ENCODE assay signal across 15 cellular contexts in the genomic region with DNA sequence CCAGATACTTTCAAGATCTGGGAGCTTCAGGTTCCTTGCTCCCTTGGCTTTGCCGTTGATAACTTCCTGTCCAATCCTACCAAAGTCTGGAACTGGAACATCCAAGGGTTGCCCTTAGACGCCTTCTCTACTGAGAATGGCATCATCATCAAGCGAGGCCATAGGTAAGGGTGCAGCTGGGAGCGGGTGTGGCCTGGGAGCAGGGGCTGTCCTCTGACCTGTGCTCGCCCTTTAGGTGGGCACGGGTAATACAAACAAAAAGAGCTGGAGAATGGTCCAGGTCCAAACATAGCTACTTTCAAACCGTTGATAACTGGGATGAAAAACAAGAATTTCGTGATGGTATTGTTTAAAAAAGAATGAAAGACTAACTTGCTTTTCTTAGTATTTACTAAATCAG. TPM values are rescaled to one million over a fixed set of nuclear protein-coding genes. Genes with fewer than 3 reads are reported as not detected.
A peak's percentile ranks its signal among the peaks of the same experiment; 100 is the strongest.
DNase-seq lines count a peak whose midpoint lies in the region; ATAC-seq and TF ChIP-seq lines count a peak whose summit lies in the region.
"Had no signal": no experiment of that assay in that cellular context is flagged by ENCODE, and none has a peak within 500 bp of the region (broad histone marks: within the 10 kb centered on the region; RNA-seq: fewer than 3 reads in every experiment).

No MANE protein-coding gene starts in this region.

- no peak for TF ChIP-seq EP300 in SK-N-SH (IDR thresholded peaks at IDR 0.05; ENCODE audit: borderline replicate concordance in 1 of 2, low read depth in 1 of 2, low read length in 1 of 2)

- H3K27me3 Mint-ChIP-seq in endothelial cell (ENCODE audit: unreplicated experiment) = no peaks in the 10 kb centered on the region
- H3K27me3 Mint-ChIP-seq: central memory CD8-positive, alpha-beta T cell had no signal

- no peak overlapping the region for H3K27ac Mint-ChIP-seq in endothelial cell (ENCODE audit: unreplicated experiment)

- H3K9me3 Mint-ChIP-seq in endothelial cell (ENCODE audit: unreplicated experiment) = no peaks in the 10 kb centered on the region
- H3K9me3 Mint-ChIP-seq: central memory CD8-positive, alpha-beta T cell had no signal

- no peak overlapping the region for H3K4me3 ChIP-seq in SK-N-SH (ENCODE audit: low read depth in 2 of 2, low read length in 1 of 2)
- H3K4me3 ChIP-seq: gastroesophageal sphincter had no signal

- CTCF ChIA-PET in SK-N-SH (lab: Yijun Ruan, JAX) (interaction anchor here (1.0 to 1.1 kb wide), 2 partner anchors 21 to 1191 kb away, joined by 3 read pairs; no protein-coding TSS in a partner anchor), HEK293T (lab: Yijun Ruan, JAX) (no interaction called here)

- H2AFZ ChIP-seq in SK-N-SH (ENCODE audit: low read depth) = no peak overlapping the region

- no peak overlapping the region for H3K4me2 ChIP-seq in SK-N-SH

- no peaks in the 10 kb centered on the region for H3K9me3 ChIP-seq in SK-N-SH
- H3K9me3 ChIP-seq: Caco-2, gastroesophageal sphincter had no signal

- no peaks in the 10 kb centered on the region for H3K79me2 ChIP-seq in SK-N-SH (ENCODE audit: insufficient read depth)

- no peaks in the 10 kb centered on the region for H3K9me2 ChIP-seq in SK-N-SH

- peaks cover 0 to 4% of the 10 kb centered on the region in 2 experiments; a peak in 3 of 4 replicates for H3K4me1 ChIP-seq in SK-N-SH (ENCODE audit: control insufficient read depth in 1 of 2, insufficient read depth in 2 of 2, low read depth in 1 of 2, low read length in 1 of 2)
- H3K4me1 ChIP-seq: Caco-2, gastroesophageal sphincter had no signal

- no peaks in the 10 kb centered on the region for H4K20me1 ChIP-seq in SK-N-SH (ENCODE audit: insufficient read depth)

- ATAC-seq in SK-N-SH treated with all-trans-retinoic acid at 6 μM for 48 hours = no peak
- no peak for ATAC-seq in HG02623 (IDR thresholded peaks at IDR 0.05; ENCODE audit: unreplicated experiment)
- ATAC-seq: gastroesophageal sphincter; stimulated activated naive CD8-positive, alpha-beta T cell treated with anti-CD3 and anti-CD28 coated beads, Interleukin-15, Interleukin-2, amounts not matched to agents 100 U/mL and 50 U/mL, for 24 hours had no signal

- H3K4me3 Mint-ChIP-seq in endothelial cell (ENCODE audit: unreplicated experiment) = no peak overlapping the region
- H3K4me3 Mint-ChIP-seq: central memory CD8-positive, alpha-beta T cell had no signal

- H3K27me3 ChIP-seq in SK-N-SH (ENCODE audit: insufficient read depth) = no peaks in the 10 kb centered on the region
- H3K27me3 ChIP-seq: gastroesophageal sphincter had no signal

- POLR2A ChIA-PET in SK-N-SH (lab: Yijun Ruan, JAX) = no interaction called here
- POLR2A ChIA-PET in HEK293T (lab: Yijun Ruan, JAX) = no interaction called here

- TF ChIP-seq CTCF in SK-N-SH (IDR thresholded peaks at IDR 0.05) = peak; percentile 15; the same call in 1 of the 2 replicates
- TF ChIP-seq CTCF in endothelial cell (IDR thresholded peaks at IDR 0.05; ENCODE audit: unreplicated experiment) = no peak

- no peak for DNase-seq in SK-N-SH
- peak; percentile 22 for DNase-seq in HEK293T (ENCODE audit: extremely low spot score)
- peak; percentile 21 for DNase-seq in RPMI8226
- DNase-seq in iPS-NIHi7 (ENCODE audit: extremely low spot score) = peak; percentile 62
- no peak for DNase-seq in activated gamma-delta T cell (lab: John Stamatoyannopoulos, UW)
- no peak for DNase-seq in endothelial cell (ENCODE audit: low spot score)
- DNase-seq: Caco-2; NCI-H1048; stimulated activated naive CD8-positive, alpha-beta T cell treated with anti-CD3 and anti-CD28 coated beads, Interleukin-15, Interleukin-2, amounts not matched to agents 100 U/mL and 50 U/mL, for 24 hours had no signal

- WGBS in SK-N-SH (ENCODE audit: low lambda C conversion rate) = 64% methylated on average over 7 of the region's 8 CpGs

- H3K36me3 Mint-ChIP-seq in endothelial cell (ENCODE audit: low read depth, unreplicated experiment) = no peaks in the 10 kb centered on the region

- no peak overlapping the region for H3K27ac ChIP-seq in SK-N-SH (ENCODE audit: low read depth in 2 of 2, low read length in 1 of 2)
- H3K27ac ChIP-seq: gastroesophageal sphincter had no signal

- H3F3A ChIP-seq in SK-N-SH (replicated peaks; ENCODE audit: insufficient read depth) = no peaks in the 10 kb centered on the region

- peaks cover 8% of the 10 kb centered on the region for H3K4me1 Mint-ChIP-seq in endothelial cell (ENCODE audit: unreplicated experiment)

- no peaks in the 10 kb centered on the region for H3K36me3 ChIP-seq in SK-N-SH (replicated peaks in 1 of 2; ENCODE audit: control insufficient read depth in 1 of 2, insufficient read depth in 2 of 2, low read length in 1 of 2)
- H3K36me3 ChIP-seq: gastroesophageal sphincter had no signal

- H3K9ac ChIP-seq in SK-N-SH = no peak overlapping the region

- TF ChIP-seq RAD21 in SK-N-SH (IDR thresholded peaks at IDR 0.05; ENCODE audit: low read length) = no peak

TF ChIP-seq in SK-N-SH, 30 proteins besides CTCF, POLR2A, EP300 and RAD21 (continues in another document):
- no peak for TF ChIP-seq GATA2 (CRISPR knock-in tag; IDR thresholded peaks at IDR 0.05)

TF ChIP-seq in SK-N-SH treated with all-trans-retinoic acid at 6 μM for 48 hours, 23 proteins besides CTCF, POLR2A, EP300 and RAD21 (continues in another document):
- TF ChIP-seq ISL1 (CRISPR knock-in tag; IDR thresholded peaks at IDR 0.05) (no peak), ZFP30 (CRISPR knock-in tag; IDR thresholded peaks at IDR 0.05) (no peak), ZNF70 (CRISPR knock-in tag; IDR thresholded peaks at IDR 0.05) (no peak), SNAI2 (CRISPR knock-in tag; IDR thresholded peaks at IDR 0.05) (no peak), OSR1 (CRISPR knock-in tag; IDR thresholded peaks at IDR 0.05) (no peak)
- TF ChIP-seq, protein P1, sequence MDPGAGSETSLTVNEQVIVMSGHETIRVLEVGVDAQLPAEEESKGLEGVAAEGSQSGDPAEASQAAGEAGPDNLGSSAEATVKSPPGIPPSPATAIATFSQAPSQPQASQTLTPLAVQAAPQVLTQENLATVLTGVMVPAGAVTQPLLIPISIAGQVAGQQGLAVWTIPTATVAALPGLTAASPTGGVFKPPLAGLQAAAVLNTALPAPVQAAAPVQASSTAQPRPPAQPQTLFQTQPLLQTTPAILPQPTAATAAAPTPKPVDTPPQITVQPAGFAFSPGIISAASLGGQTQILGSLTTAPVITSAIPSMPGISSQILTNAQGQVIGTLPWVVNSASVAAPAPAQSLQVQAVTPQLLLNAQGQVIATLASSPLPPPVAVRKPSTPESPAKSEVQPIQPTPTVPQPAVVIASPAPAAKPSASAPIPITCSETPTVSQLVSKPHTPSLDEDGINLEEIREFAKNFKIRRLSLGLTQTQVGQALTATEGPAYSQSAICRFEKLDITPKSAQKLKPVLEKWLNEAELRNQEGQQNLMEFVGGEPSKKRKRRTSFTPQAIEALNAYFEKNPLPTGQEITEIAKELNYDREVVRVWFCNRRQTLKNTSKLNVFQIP (CRISPR knock-in tag; IDR thresholded peaks at IDR 0.05; ENCODE audit: borderline replicate concordance, low read depth) = no peak

TF ChIP-seq in HEK293T, 16 proteins besides CTCF, POLR2A, EP300 and RAD21:
- no peak for TF ChIP-seq BHLHE40 (IDR thresholded peaks at IDR 0.05; ENCODE audit: borderline replicate concordance)
- TF ChIP-seq ARNT (IDR thresholded peaks at IDR 0.05) = no peak

RNA-seq across cellular contexts. Expression of a gene that starts 25.0 kb away (rescaled TPM):
- polyA plus RNA-seq in SK-N-SH (2012; rRNA removed) = not detected in 2 replicates
- polyA plus RNA-seq in SK-N-SH (2012; cell fraction: cytosol; rRNA removed) = not detected in 2 replicates
- polyA plus RNA-seq in SK-N-SH (2012; cell fraction: nucleus; rRNA removed) = not detected in 2 replicates
- 0.95 TPM for total RNA-seq in endothelial cell (ENCODE audit: unreplicated experiment)
- total RNA-seq: Caco-2, kidney epithelial cell, mononuclear cell had no signal

Comparison
In these comparisons a context has a peak if more than half of its experiments do, and no peak if none do; other contexts are left out.
1. DNase-seq: peak in HEK293T (single experiment), RPMI8226 (single experiment) and iPS-NIHi7 (single experiment); none in SK-N-SH (single experiment), activated gamma-delta T cell (single experiment) and endothelial cell (single experiment).